10 cellular contexts compared by ENCODE assay signal in the genomic region with DNA sequence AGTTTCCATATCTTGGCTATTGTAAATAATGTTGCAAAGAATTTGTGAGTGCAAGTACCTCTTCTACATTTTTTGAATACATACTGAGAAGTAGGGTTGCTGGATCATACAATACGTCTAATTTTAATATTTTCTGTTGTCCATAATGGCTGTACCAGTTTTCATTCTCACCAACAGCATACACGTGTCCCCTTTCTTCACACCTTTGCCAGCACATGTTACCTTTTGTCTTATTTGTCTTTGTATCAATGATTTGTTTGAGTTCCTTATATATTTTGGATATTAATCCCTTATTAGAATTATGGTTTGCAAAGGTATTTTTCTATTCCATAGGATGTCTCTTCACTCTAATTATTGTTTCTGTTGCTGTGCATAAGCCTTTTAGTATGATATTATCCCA.
"Had no signal": no experiment of that assay in that cellular context is flagged by ENCODE, and none has a peak within 500 bp of the region (broad histone marks: within the 10 kb centered on the region; RNA-seq: fewer than 3 reads in every experiment).

No MANE protein-coding gene starts in this region.

- H3K4me1 ChIP-seq: HAP-1 had no signal

- ATAC-seq: GM23338, HCT116 had no signal

- H3K9ac ChIP-seq: GM23248 had no signal

- H2AFZ ChIP-seq: GM23248, GM23338 had no signal

- H3K4me3 ChIP-seq: GM23248, GM23338, HAP-1 had no signal

- DNase-seq: GM23248, GOT3, H7, H9, HCEC 1CT, HFFc6 had no signal

- FAIRE-seq: H1 had no signal

- H3K27ac ChIP-seq: GM23248 had no signal

- H3K4me2 ChIP-seq: GM23338 had no signal

- H3K36me3 ChIP-seq: HAP-1 had no signal

- H3K9me3 ChIP-seq: HAP-1 had no signal
